In genomic region chr6:116210316-116210715, GRCh38 we compare ENCODE assay signal across 13 cellular contexts.
"Had no signal": no experiment of that assay in that cellular context is flagged by ENCODE, and none has a peak within 500 bp of the region (broad histone marks: within the 10 kb centered on the region; RNA-seq: fewer than 3 reads in every experiment).

No MANE protein-coding gene starts in this region.

- DNase-seq: activated CD4-positive, alpha-beta T cell treated with anti-CD3 and anti-CD28 coated beads for 48 hours; activated CD4-positive, alpha-beta T cell treated with anti-CD3 and anti-CD28 coated beads, Interleukin-2, amount 50 U/mL, for 48 hours; activated CD4-positive, CD25-positive, alpha-beta regulatory T cell treated with anti-CD3 and anti-CD28 coated beads, Interleukin-2, amount 50 U/mL, for 72 hours; activated CD8-positive, alpha-beta memory T cell treated with anti-CD3 and anti-CD28 coated beads, Interleukin-2, amount 10 ng/mL, durations not matched to agents 7 days and 5 days; activated effector memory CD4-positive, alpha-beta T cell treated with Interleukin-2 at 50 U/mL for 16 hours; activated naive CD4-positive, alpha-beta T cell; activated T-cell treated with anti-CD3 and anti-CD28 coated beads, Interleukin-2, amount 50 U/mL, for 24 hours; aorta; KBM-7; NCI-H2107; NCI-H510A treated with DMSO at 0.1 percent for 48 hours; NK-92 treated with Interleukin-12 subunit alpha and Interleukin-12 subunit beta, amount 100 ng/mL, for 24 hours had no signal

- ATAC-seq: activated CD8-positive, alpha-beta memory T cell treated with anti-CD3 and anti-CD28 coated beads, Interleukin-2, amount 10 ng/mL, durations not matched to agents 7 days and 5 days; WTC11 had no signal
